In genomic region chr12:100141998-100142850, GRCh38 we compare ENCODE assay signal across 1 cellular context.
TF ChIP-seq lines count a peak whose summit lies in the region.

No MANE protein-coding gene starts in this region.

TF ChIP-seq in WTC11, 78 proteins besides CTCF, POLR2A, EP300 and RAD21 (continued from another document):
- TF ChIP-seq E2F1 (CRISPR knock-in tag; IDR thresholded peaks at IDR 0.05): no peak
- no peak for TF ChIP-seq GTF2I (CRISPR knock-in tag; conservative IDR thresholded peaks at IDR 0.05)
- TF ChIP-seq ZBTB43 (CRISPR knock-in tag; IDR thresholded peaks at IDR 0.05): no peak; the same call in 1 of the 2 replicates
- no peak for TF ChIP-seq AFF4 (CRISPR knock-in tag; IDR thresholded peaks at IDR 0.05; ENCODE audit: borderline replicate concordance)
- TF ChIP-seq FOXP1 (CRISPR knock-in tag; IDR thresholded peaks at IDR 0.05; ENCODE audit: borderline replicate concordance): no peak
- no peak for TF ChIP-seq ZNF138 (CRISPR knock-in tag; conservative IDR thresholded peaks at IDR 0.05)
- TF ChIP-seq ELF4 (CRISPR knock-in tag; IDR thresholded peaks at IDR 0.05; ENCODE audit: low read depth): 0 out of 2 replicates have a peak, but pooled peaks have one; percentile 61
- no peak; the same call in 1 of the 2 replicates for TF ChIP-seq NFATC4 (CRISPR knock-in tag; IDR thresholded peaks at IDR 0.05)
- TF ChIP-seq IRF1 (CRISPR knock-in tag; IDR thresholded peaks at IDR 0.05): no peak
- no peak for TF ChIP-seq NR3C1 (CRISPR knock-in tag; conservative IDR thresholded peaks at IDR 0.05; ENCODE audit: low read depth)
- 0 out of 2 replicates have a peak, but pooled peaks have one; percentile 28 for TF ChIP-seq CBFB (CRISPR knock-in tag; IDR thresholded peaks at IDR 0.05; ENCODE audit: low read depth)
- TF ChIP-seq AR (CRISPR knock-in tag; IDR thresholded peaks at IDR 0.05): no peak
- no peak; the same call in 1 of the 2 replicates for TF ChIP-seq ZNF423 (CRISPR knock-in tag; IDR thresholded peaks at IDR 0.05)
- no peak; the same call in 1 of the 2 replicates for TF ChIP-seq ESRRA (CRISPR knock-in tag; IDR thresholded peaks at IDR 0.05; ENCODE audit: borderline replicate concordance)
- TF ChIP-seq ZNF263 (CRISPR knock-in tag; IDR thresholded peaks at IDR 0.05; ENCODE audit: low read depth): no peak
- TF ChIP-seq NFE2L1 (CRISPR knock-in tag; IDR thresholded peaks at IDR 0.05): no peak
- no peak for TF ChIP-seq MYBL2 (CRISPR knock-in tag; IDR thresholded peaks at IDR 0.05)
- no peak for TF ChIP-seq ZNF416 (CRISPR knock-in tag; IDR thresholded peaks at IDR 0.05)
- TF ChIP-seq PRDM15 (CRISPR knock-in tag; IDR thresholded peaks at IDR 0.05): peak; percentile 62
- TF ChIP-seq SP1 (CRISPR knock-in tag; conservative IDR thresholded peaks at IDR 0.05): peak; percentile 57; the same call in 1 of the 2 replicates
- TF ChIP-seq FOXK1 (CRISPR knock-in tag; IDR thresholded peaks at IDR 0.05): no peak; the same call in none of the 2 replicates
- 0 out of 2 replicates have a peak, but pooled peaks have one; percentile 27 for TF ChIP-seq TP53 (CRISPR knock-in tag; IDR thresholded peaks at IDR 0.05)
- TF ChIP-seq CREB1 (CRISPR knock-in tag; IDR thresholded peaks at IDR 0.05): 0 out of 2 replicates have a peak, but pooled peaks have one; percentile 69
- TF ChIP-seq HMGXB4 (CRISPR knock-in tag; IDR thresholded peaks at IDR 0.05): peak; percentile 90; the same call in 1 of the 2 replicates
- peak; percentile 36; the same call in 1 of the 2 replicates for TF ChIP-seq NR2C2 (CRISPR knock-in tag; IDR thresholded peaks at IDR 0.05)
- TF ChIP-seq JUN (CRISPR knock-in tag; IDR thresholded peaks at IDR 0.05): peak; percentile 67; the same call in 1 of the 2 replicates
- no peak for TF ChIP-seq ZNF512 (CRISPR knock-in tag; IDR thresholded peaks at IDR 0.05; ENCODE audit: borderline replicate concordance)
